Comparison of ENCODE assay signal across 27 cellular contexts in genomic region chr4:53580301-53580700, GRCh38. TPM values are rescaled to one million over a fixed set of nuclear protein-coding genes. Genes with fewer than 3 reads are reported as not detected.
"Had no signal": no experiment of that assay in that cellular context is flagged by ENCODE, and none has a peak within 500 bp of the region (broad histone marks: within the 10 kb centered on the region; RNA-seq: fewer than 3 reads in every experiment).

No MANE protein-coding gene starts in this region.

- H3K36me3 Mint-ChIP-seq: naive B cell; natural killer cell; stimulated activated effector memory CD8-positive, alpha-beta T cell treated with anti-CD3 and anti-CD28 coated beads, Interleukin-12 subunit alpha, Interleukin-12 subunit beta, amount 100 ng/mL, for 72 hours had no signal

- H3K4me3 ChIP-seq: heart left ventricle, left ventricle myocardium inferior, lung, pancreas, prostate gland, skin epidermis, spleen, suprapubic skin, thoracic aorta, tibial artery, upper lobe of right lung had no signal

- DNase-seq: heart left ventricle; hypothalamus; islet precursor cell; left ventricle myocardium inferior; naive B cell; natural killer cell; nucleus accumbens; pancreas; posterior cingulate gyrus; retina; right cardiac atrium; spleen; stimulated activated CD4-positive, alpha-beta T cell treated with anti-CD3 and anti-CD28 coated beads, Interleukin-4, amount 100 ng/mL, for 24 hours; stimulated activated naive CD4-positive, alpha-beta T cell; tibial artery; trophoblast cell; upper lobe of right lung had no signal

- H3K9me3 ChIP-seq: heart left ventricle, left ventricle myocardium inferior, pancreas, prostate gland, spleen, suprapubic skin, thoracic aorta, tibial artery, upper lobe of right lung had no signal

- H3K27me3 Mint-ChIP-seq: stimulated activated naive CD8-positive, alpha-beta T cell treated with anti-CD3 and anti-CD28 coated beads, Interleukin-15, Interleukin-2, amounts not matched to agents 100 ng/mL and 50 ng/mL, for 24 hours had no signal

- H3K4me1 Mint-ChIP-seq: natural killer cell; neural crest cell; stimulated activated effector memory CD8-positive, alpha-beta T cell treated with anti-CD3 and anti-CD28 coated beads, Interleukin-12 subunit alpha, Interleukin-12 subunit beta, amount 100 ng/mL, for 72 hours had no signal

- ATAC-seq: heart left ventricle; natural killer cell; pancreas; right cardiac atrium; sciatic nerve; stimulated activated effector memory CD8-positive, alpha-beta T cell treated with anti-CD3 and anti-CD28 coated beads, Interleukin-12 subunit alpha, Interleukin-12 subunit beta, amount 100 ng/mL, for 72 hours; upper lobe of right lung had no signal

- H3K9me3 Mint-ChIP-seq: natural killer cell; neural crest cell; stimulated activated effector memory CD8-positive, alpha-beta T cell treated with anti-CD3 and anti-CD28 coated beads, Interleukin-12 subunit alpha, Interleukin-12 subunit beta, amount 100 ng/mL, for 72 hours; stimulated activated naive CD8-positive, alpha-beta T cell treated with anti-CD3 and anti-CD28 coated beads, Interleukin-15, Interleukin-2, amounts not matched to agents 100 ng/mL and 50 ng/mL, for 24 hours had no signal

- H3K4me1 ChIP-seq: prostate gland, suprapubic skin had no signal

- H3K27ac Mint-ChIP-seq: naive B cell; natural killer cell; stimulated activated effector memory CD8-positive, alpha-beta T cell treated with anti-CD3 and anti-CD28 coated beads, Interleukin-12 subunit alpha, Interleukin-12 subunit beta, amount 100 ng/mL, for 72 hours; stimulated activated naive CD8-positive, alpha-beta T cell treated with anti-CD3 and anti-CD28 coated beads, Interleukin-15, Interleukin-2, amounts not matched to agents 100 ng/mL and 50 ng/mL, for 24 hours had no signal

- H3K4me3 Mint-ChIP-seq: naive B cell; natural killer cell; neural crest cell; stimulated activated effector memory CD8-positive, alpha-beta T cell treated with anti-CD3 and anti-CD28 coated beads, Interleukin-12 subunit alpha, Interleukin-12 subunit beta, amount 100 ng/mL, for 72 hours; stimulated activated naive CD8-positive, alpha-beta T cell treated with anti-CD3 and anti-CD28 coated beads, Interleukin-15, Interleukin-2, amounts not matched to agents 100 ng/mL and 50 ng/mL, for 24 hours had no signal

- H3K36me3 ChIP-seq: heart left ventricle, left ventricle myocardium inferior, prostate gland, spleen, suprapubic skin, thoracic aorta, tibial artery, upper lobe of right lung had no signal

- H3K27me3 ChIP-seq: heart left ventricle, pancreas, spleen, suprapubic skin, tibial artery, upper lobe of right lung had no signal

- H3K27ac ChIP-seq: heart left ventricle, left ventricle myocardium inferior, pancreas, prostate gland, skin epidermis, spleen, suprapubic skin, thoracic aorta, tibial artery, upper lobe of right lung had no signal

RNA-seq across cellular contexts. Expression of gene LNX1, which starts 11.0 kb away (rescaled TPM):
- total RNA-seq: mononuclear cell, natural killer cell, neural crest cell had no signal
